Comparison of ENCODE assay signal across 8 cellular contexts in genomic region chr14:103846569-103847438, GRCh38. TPM values are rescaled to one million over a fixed set of nuclear protein-coding genes. Genes with fewer than 3 reads are reported as not detected.
DNase-seq lines count a peak whose midpoint lies in the region; TF ChIP-seq lines count a peak whose summit lies in the region.

No MANE protein-coding gene starts in this region.

- H3K27me3 Mint-ChIP-seq in osteocyte (ENCODE audit: unreplicated experiment): peaks cover 18% of the 10 kb centered on the region

- peaks cover 2% of the 10 kb centered on the region for H3K36me3 Mint-ChIP-seq in osteocyte (ENCODE audit: unreplicated experiment)

- TF ChIP-seq CTCF in HFF-Myc (IDR thresholded peaks at IDR 0.05; ENCODE audit: low read depth, low read length, missing control alignments) (no peak), osteocyte (IDR thresholded peaks at IDR 0.05) (no peak)

- H3K9me3 Mint-ChIP-seq in osteocyte (ENCODE audit: unreplicated experiment): no peaks in the 10 kb centered on the region

- H3K4me3 ChIP-seq in HFF-Myc (replicated peaks; ENCODE audit: low read depth, low read length): peak overlapping the region; percentile 54

- H3K27ac Mint-ChIP-seq in osteocyte (ENCODE audit: unreplicated experiment): no peak overlapping the region

- peaks cover 10% of the 10 kb centered on the region for H3K4me1 Mint-ChIP-seq in osteocyte (ENCODE audit: unreplicated experiment)

- peak overlapping the region; percentile 80 for H3K4me3 Mint-ChIP-seq in osteocyte (ENCODE audit: unreplicated experiment)

- DNase-seq in NCI-H1092 treated with DMSO at 0.1 percent for 48 hours (lab: John Stamatoyannopoulos, UW) (peak; percentile 15), NCI-H1092 (lab: John Stamatoyannopoulos, UW) (no peak), HFF-Myc (ENCODE audit: extremely low read depth, low read depth) (no peak), NCI-H146 (lab: John Stamatoyannopoulos, UW) (peak; percentile 79), globus pallidus (ENCODE audit: low spot score) (peak; percentile 25), osteocyte (ENCODE audit: extremely low spot score, unreplicated experiment) (no peak), ureter (ENCODE audit: low spot score) (no peak)
- DNase-seq in activated effector memory CD4-positive, alpha-beta T cell treated with Interleukin-2 at 50 U/mL for 16 hours: peak; percentile 13

RNA-seq across cellular contexts. Expression of gene PPP1R13B, which starts 0.6 kb away (rescaled TPM):
- total RNA-seq in osteocyte (7.9 and 9.0 TPM in 2 replicates), ureter (94.4 TPM)

Comparison
In these comparisons a context has a peak if more than half of its experiments do, and no peak if none do; other contexts are left out.
1. DNase-seq: peak in NCI-H1092 treated with DMSO at 0.1 percent for 48 hours (single experiment), NCI-H146 (single experiment), activated effector memory CD4-positive, alpha-beta T cell treated with Interleukin-2 at 50 U/mL for 16 hours (single experiment) and globus pallidus (single experiment); none in NCI-H1092 (single experiment), HFF-Myc (single experiment), osteocyte (single experiment) and ureter (single experiment).